Comparison of ENCODE assay signal across 1 cellular context in the genomic region with DNA sequence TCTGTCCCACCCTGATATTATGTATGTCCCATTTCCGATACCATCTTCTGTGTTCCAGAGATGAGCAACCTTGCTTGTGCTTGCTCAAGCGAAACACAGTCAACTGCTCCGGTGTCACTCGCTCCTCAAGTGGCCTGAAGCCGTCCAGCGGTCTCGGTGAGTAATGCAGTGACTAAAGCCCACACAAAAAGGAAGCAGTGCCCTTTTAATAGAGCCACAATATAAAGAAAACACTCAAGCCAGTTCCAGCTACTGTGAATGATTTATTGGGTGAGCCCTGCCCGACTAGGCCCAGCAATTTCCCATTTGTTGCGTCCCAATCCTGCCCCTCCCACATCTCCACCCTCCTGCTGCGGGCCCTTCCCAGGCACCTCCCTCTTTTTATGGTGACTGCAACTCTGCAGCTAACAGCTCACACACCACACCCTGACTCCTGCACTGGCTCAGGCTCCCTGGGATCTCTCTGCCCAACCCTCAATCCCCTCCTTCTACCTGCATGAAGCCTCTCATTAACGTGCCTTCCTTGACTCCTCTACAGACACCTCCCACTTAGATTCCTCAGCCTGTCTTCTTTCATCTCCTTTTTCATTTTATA.
TF ChIP-seq lines count a peak whose summit lies in the region.

No MANE protein-coding gene starts in this region.

TF ChIP-seq in HEK293, 187 proteins besides CTCF, POLR2A, EP300 and RAD21 (continued from another document and continues in another):
- TF ChIP-seq ZNF426 (tag by site-specific recombination; IDR thresholded peaks at IDR 0.05): no peak
- no peak for TF ChIP-seq ZNF239 (tag by site-specific recombination; IDR thresholded peaks at IDR 0.05)
- no peak for TF ChIP-seq ZNF398 (tag by site-specific recombination; IDR thresholded peaks at IDR 0.05)
- TF ChIP-seq ZNF548 (tag by site-specific recombination; IDR thresholded peaks at IDR 0.05): no peak
- peak; percentile 88 for TF ChIP-seq IKZF3 (tag by site-specific recombination; IDR thresholded peaks at IDR 0.05)
- peak; percentile 50; the same call in 1 of the 2 replicates for TF ChIP-seq ZFP37 (tag by site-specific recombination; IDR thresholded peaks at IDR 0.05)
- TF ChIP-seq KLF1 (tag by site-specific recombination; IDR thresholded peaks at IDR 0.05): peak; percentile 99
- peak; percentile 54; the same call in 1 of the 2 replicates for TF ChIP-seq ZBTB17 (tag by site-specific recombination; IDR thresholded peaks at IDR 0.05)
- TF ChIP-seq ZNF704 (tag by site-specific recombination; IDR thresholded peaks at IDR 0.05): no peak
- peak; percentile 74 for TF ChIP-seq ZNF366 (tag by site-specific recombination; conservative IDR thresholded peaks at IDR 0.05)
- TF ChIP-seq, protein P1, sequence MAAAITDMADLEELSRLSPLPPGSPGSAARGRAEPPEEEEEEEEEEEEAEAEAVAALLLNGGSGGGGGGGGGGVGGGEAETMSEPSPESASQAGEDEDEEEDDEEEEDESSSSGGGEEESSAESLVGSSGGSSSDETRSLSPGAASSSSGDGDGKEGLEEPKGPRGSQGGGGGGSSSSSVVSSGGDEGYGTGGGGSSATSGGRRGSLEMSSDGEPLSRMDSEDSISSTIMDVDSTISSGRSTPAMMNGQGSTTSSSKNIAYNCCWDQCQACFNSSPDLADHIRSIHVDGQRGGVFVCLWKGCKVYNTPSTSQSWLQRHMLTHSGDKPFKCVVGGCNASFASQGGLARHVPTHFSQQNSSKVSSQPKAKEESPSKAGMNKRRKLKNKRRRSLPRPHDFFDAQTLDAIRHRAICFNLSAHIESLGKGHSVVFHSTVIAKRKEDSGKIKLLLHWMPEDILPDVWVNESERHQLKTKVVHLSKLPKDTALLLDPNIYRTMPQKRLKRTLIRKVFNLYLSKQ (tag by site-specific recombination; IDR thresholded peaks at IDR 0.05; ENCODE audit: borderline replicate concordance): no peak
- TF ChIP-seq ZBTB1 (tag by site-specific recombination; IDR thresholded peaks at IDR 0.05): no peak
- peak; percentile 46 for TF ChIP-seq ZBTB8A (tag by site-specific recombination; IDR thresholded peaks at IDR 0.05)
- TF ChIP-seq ZNF654 (tag by site-specific recombination; IDR thresholded peaks at IDR 0.05; ENCODE audit: low read depth): no peak
- no peak for TF ChIP-seq ZNF776 (tag by site-specific recombination; IDR thresholded peaks at IDR 0.05; ENCODE audit: borderline replicate concordance)
- TF ChIP-seq ZNF266 (tag by site-specific recombination; IDR thresholded peaks at IDR 0.05; ENCODE audit: low read depth): no peak
- TF ChIP-seq PRDM10 (tag by site-specific recombination; IDR thresholded peaks at IDR 0.05): peak; percentile 89
- TF ChIP-seq ZNF391 (tag by site-specific recombination; IDR thresholded peaks at IDR 0.05; ENCODE audit: borderline replicate concordance, low read depth): no peak
- no peak for TF ChIP-seq ZNF513 (tag by site-specific recombination; IDR thresholded peaks at IDR 0.05)
- TF ChIP-seq ZNF274 (IDR thresholded peaks at IDR 0.05; ENCODE audit: low read length): no peak
- TF ChIP-seq ZNF274 (tag by site-specific recombination; IDR thresholded peaks at IDR 0.05; ENCODE audit: borderline replicate concordance): no peak
- no peak for TF ChIP-seq ZNF473 (tag by site-specific recombination; IDR thresholded peaks at IDR 0.05)
- peak; percentile 99 for TF ChIP-seq OSR2 (tag by site-specific recombination; IDR thresholded peaks at IDR 0.05)
- peak; percentile 56; the same call in 1 of the 2 replicates for TF ChIP-seq ZFHX2 (tag by site-specific recombination; conservative IDR thresholded peaks at IDR 0.05)
- TF ChIP-seq ZNF596 (tag by site-specific recombination; IDR thresholded peaks at IDR 0.05): no peak
- TF ChIP-seq ATF2 (tag by site-specific recombination; IDR thresholded peaks at IDR 0.05; ENCODE audit: low read depth): no peak
- TF ChIP-seq ZNF785 (tag by site-specific recombination; IDR thresholded peaks at IDR 0.05): no peak
- no peak for TF ChIP-seq ZSCAN23 (tag by site-specific recombination; IDR thresholded peaks at IDR 0.05)
- no peak for TF ChIP-seq ZNF18 (tag by site-specific recombination; IDR thresholded peaks at IDR 0.05)
- no peak for TF ChIP-seq REPIN1 (tag by site-specific recombination; IDR thresholded peaks at IDR 0.05; ENCODE audit: low read depth)
- TF ChIP-seq ZNF501 (tag by site-specific recombination; IDR thresholded peaks at IDR 0.05): peak; percentile 51; the same call in 1 of the 2 replicates
- peak; percentile 84 for TF ChIP-seq KLF16 (tag by site-specific recombination; IDR thresholded peaks at IDR 0.05)
- TF ChIP-seq ZNF302 (tag by site-specific recombination; IDR thresholded peaks at IDR 0.05; ENCODE audit: low read depth): no peak
- peak; percentile 96 for TF ChIP-seq SCRT2 (tag by site-specific recombination; IDR thresholded peaks at IDR 0.05)
- TF ChIP-seq, protein P2, sequence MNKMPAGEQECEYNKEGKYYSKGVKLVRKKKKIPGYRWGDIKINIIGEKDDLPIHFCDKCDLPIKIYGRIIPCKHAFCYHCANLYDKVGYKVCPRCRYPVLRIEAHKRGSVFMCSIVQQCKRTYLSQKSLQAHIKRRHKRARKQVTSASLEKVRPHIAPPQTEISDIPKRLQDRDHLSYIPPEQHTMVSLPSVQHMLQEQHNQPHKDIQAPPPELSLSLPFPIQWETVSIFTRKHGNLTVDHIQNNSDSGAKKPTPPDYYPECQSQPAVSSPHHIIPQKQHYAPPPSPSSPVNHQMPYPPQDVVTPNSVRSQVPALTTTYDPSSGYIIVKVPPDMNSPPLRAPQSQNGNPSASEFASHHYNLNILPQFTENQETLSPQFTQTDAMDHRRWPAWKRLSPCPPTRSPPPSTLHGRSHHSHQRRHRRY (tag by site-specific recombination; IDR thresholded peaks at IDR 0.05): no peak
- no peak for TF ChIP-seq ZNF394 (tag by site-specific recombination; IDR thresholded peaks at IDR 0.05; ENCODE audit: borderline replicate concordance)
- TF ChIP-seq ZBTB21 (tag by site-specific recombination; IDR thresholded peaks at IDR 0.05): no peak
- no peak for TF ChIP-seq ZNF211 (tag by site-specific recombination; IDR thresholded peaks at IDR 0.05; ENCODE audit: low read depth)
- TF ChIP-seq ZNF488 (tag by site-specific recombination; IDR thresholded peaks at IDR 0.05): no peak
- no peak for TF ChIP-seq ZNF354C (tag by site-specific recombination; IDR thresholded peaks at IDR 0.05; ENCODE audit: borderline replicate concordance, low read depth)
- TF ChIP-seq, protein P3, sequence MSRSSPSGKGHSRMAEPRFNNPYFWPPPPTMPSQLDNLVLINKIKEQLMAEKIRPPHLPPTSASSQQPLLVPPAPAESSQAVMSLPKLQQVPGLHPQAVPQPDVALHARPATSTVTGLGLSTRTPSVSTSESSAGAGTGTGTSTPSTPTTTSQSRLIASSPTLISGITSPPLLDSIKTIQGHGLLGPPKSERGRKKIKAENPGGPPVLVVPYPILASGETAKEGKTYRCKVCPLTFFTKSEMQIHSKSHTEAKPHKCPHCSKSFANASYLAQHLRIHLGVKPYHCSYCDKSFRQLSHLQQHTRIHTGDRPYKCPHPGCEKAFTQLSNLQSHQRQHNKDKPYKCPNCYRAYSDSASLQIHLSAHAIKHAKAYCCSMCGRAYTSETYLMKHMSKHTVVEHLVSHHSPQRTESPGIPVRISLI (tag by site-specific recombination; IDR thresholded peaks at IDR 0.05): no peak
- no peak for TF ChIP-seq ZNF121 (tag by site-specific recombination; IDR thresholded peaks at IDR 0.05)
- no peak for TF ChIP-seq ZNF169 (tag by site-specific recombination; IDR thresholded peaks at IDR 0.05)
- TF ChIP-seq, protein P4, sequence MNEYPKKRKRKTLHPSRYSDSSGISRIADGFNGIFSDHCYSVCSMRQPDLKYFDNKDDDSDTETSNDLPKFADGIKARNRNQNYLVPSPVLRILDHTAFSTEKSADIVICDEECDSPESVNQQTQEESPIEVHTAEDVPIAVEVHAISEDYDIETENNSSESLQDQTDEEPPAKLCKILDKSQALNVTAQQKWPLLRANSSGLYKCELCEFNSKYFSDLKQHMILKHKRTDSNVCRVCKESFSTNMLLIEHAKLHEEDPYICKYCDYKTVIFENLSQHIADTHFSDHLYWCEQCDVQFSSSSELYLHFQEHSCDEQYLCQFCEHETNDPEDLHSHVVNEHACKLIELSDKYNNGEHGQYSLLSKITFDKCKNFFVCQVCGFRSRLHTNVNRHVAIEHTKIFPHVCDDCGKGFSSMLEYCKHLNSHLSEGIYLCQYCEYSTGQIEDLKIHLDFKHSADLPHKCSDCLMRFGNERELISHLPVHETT (tag by site-specific recombination; IDR thresholded peaks at IDR 0.05): no peak
